In genomic region chr4:173168396-173169177, GRCh38 we compare ENCODE assay signal across 8 cellular contexts. TPM values are rescaled to one million over a fixed set of nuclear protein-coding genes. Genes with fewer than 3 reads are reported as not detected.
A peak's percentile ranks its signal among the peaks of the same experiment; 100 is the strongest.
DNase-seq lines count a peak whose midpoint lies in the region; ATAC-seq and TF ChIP-seq lines count a peak whose summit lies in the region.

Gene GALNT7 (plus strand): TSS chr4:173168811. CDS start chr4:173168836, 25 bp downstream.

- H3K4me2 ChIP-seq in parathyroid adenoma (ENCODE audit: low read length) = peak within 1 kb of the TSS; percentile 92

- H3K4me1 ChIP-seq in HEK293 (ENCODE audit: control insufficient read depth, insufficient read depth, low read length) (peaks cover 10% of the 10 kb centered on the region), parathyroid adenoma (no peaks in the 10 kb centered on the region), upper lobe of left lung (peaks cover 9 to 31% (median 29%) of the 10 kb centered on the region in 4 donors)

- peak within 1 kb of the TSS; percentile 88 for H3K27ac ChIP-seq in HEK293 (ENCODE audit: extremely low read depth, low read depth, low read length)
- peak within 1 kb of the TSS; percentile 76 for H3K27ac ChIP-seq in parathyroid adenoma
- peak within 1 kb of the TSS; percentile 91 to 99 (median 92) for H3K27ac ChIP-seq in upper lobe of left lung

- no peak for TF ChIP-seq POLR2A in upper lobe of left lung (IDR thresholded peaks at IDR 0.05)

- intact Hi-C loops in Right ventricle myocardium inferior (cut with DNase I) = loop anchor here (5.0 kb wide), 1 partner anchor 89 kb away; no protein-coding TSS in a partner anchor

- peak; percentile 83 for DNase-seq in GM06990 (ENCODE audit: extremely low read depth, insufficient read length)
- DNase-seq in MV-4-11 (lab: John Stamatoyannopoulos, UW) = peak; percentile 31
- DNase-seq in SKM-1 treated with dmso at 0.1 percent for 144 hours (lab: John Stamatoyannopoulos, UW; ENCODE audit: unreplicated experiment) = peak; percentile 65
- DNase-seq in activated naive CD4-positive, alpha-beta T cell treated with anti-CD3 and anti-CD28 coated beads, Interleukin-2, amount 50 U/mL, for 72 hours (ENCODE audit: low spot score in 2 of 2) = peak; percentile 37 to 67
- peak; percentile 84 for DNase-seq in Right ventricle myocardium inferior (ENCODE audit: missing footprints)
- DNase-seq in upper lobe of left lung = peak; percentile 84 to 92

- no peaks in the 10 kb centered on the region for H3K27me3 ChIP-seq in GM06990 (replicated peaks; ENCODE audit: control insufficient read depth, insufficient read depth, low read length)
- no peaks in the 10 kb centered on the region for H3K27me3 ChIP-seq in parathyroid adenoma (ENCODE audit: control insufficient read depth, insufficient read depth, low read length)
- no peaks in the 10 kb centered on the region for H3K27me3 ChIP-seq in upper lobe of left lung

- H3K79me2 ChIP-seq in parathyroid adenoma = peaks cover 10% of the 10 kb centered on the region

- POLR2A ChIA-PET in HEK293 (lab: Yijun Ruan, JAX) = interaction anchor here (0.5 to 1.7 kb wide), 7 partner anchors 10 to 166 kb away, joined by 3 to 9 read pairs (median 4); partner anchors contain the start of gene HMGB2

- WGBS in upper lobe of left lung, 2 donors = 1 to 2% methylated on average over 27 to 32 of the region's 64 CpGs

- peaks cover 0 to 6% of the 10 kb centered on the region in 2 donors for H3K36me3 Mint-ChIP-seq in activated naive CD4-positive, alpha-beta T cell treated with anti-CD3 and anti-CD28 coated beads, Interleukin-2, amount 50 U/mL, for 72 hours

- H3K4me3 ChIP-seq in GM06990 (replicated peaks; ENCODE audit: low read depth, low read length) (peak within 1 kb of the TSS; percentile 85), HEK293 (ENCODE audit: low read depth, low read length) (peak within 1 kb of the TSS; percentile 88), parathyroid adenoma (ENCODE audit: low read depth, low read length) (peak within 1 kb of the TSS; percentile 76), upper lobe of left lung (peak within 1 kb of the TSS; percentile 72 to 95 (median 90))

- H3K27ac Mint-ChIP-seq in activated naive CD4-positive, alpha-beta T cell treated with anti-CD3 and anti-CD28 coated beads, Interleukin-2, amount 50 U/mL, for 72 hours = peak within 1 kb of the TSS; percentile 76 to 87

- TF ChIP-seq EP300 in upper lobe of left lung (IDR thresholded peaks at IDR 0.05) = no peak

- CTCF ChIA-PET in HEK293 (lab: Yijun Ruan, JAX) = interaction anchor here (0.5 to 1.1 kb wide), 4 partner anchors 85 to 155 kb away, joined by 3 to 4 read pairs (median 4); no protein-coding TSS in a partner anchor

- H3K36me3 ChIP-seq in GM06990 (ENCODE audit: control insufficient read depth, insufficient read depth, low read length) = no peaks in the 10 kb centered on the region
- no peaks in the 10 kb centered on the region for H3K36me3 ChIP-seq in HEK293 (ENCODE audit: control insufficient read depth in 2 of 2, insufficient read depth in 1 of 2, low read length in 2 of 2)
- no peaks in the 10 kb centered on the region for H3K36me3 ChIP-seq in parathyroid adenoma (ENCODE audit: control insufficient read depth, insufficient read depth, low read length)
- H3K36me3 ChIP-seq in upper lobe of left lung = no peaks in the 10 kb centered on the region

- H3K9me3 Mint-ChIP-seq in activated naive CD4-positive, alpha-beta T cell treated with anti-CD3 and anti-CD28 coated beads, Interleukin-2, amount 50 U/mL, for 72 hours = no peaks in the 10 kb centered on the region

- H3K9me3 ChIP-seq in HEK293 (ENCODE audit: control insufficient read depth, insufficient read depth, low read depth, low read length) (no peaks in the 10 kb centered on the region), parathyroid adenoma (ENCODE audit: control insufficient read depth, low read length) (no peaks in the 10 kb centered on the region), upper lobe of left lung (no peaks in the 10 kb centered on the region)

- ATAC-seq in activated naive CD4-positive, alpha-beta T cell treated with anti-CD3 and anti-CD28 coated beads, Interleukin-2, amount 50 U/mL, for 72 hours = peak; percentile 59 to 65
- ATAC-seq in Right ventricle myocardium inferior (peak; percentile 72), upper lobe of left lung (ENCODE audit: low FRiP score in 2 of 2) (peak; percentile 79 to 86)

- peak within 1 kb of the TSS; percentile 87 for H2AFZ ChIP-seq in parathyroid adenoma

- TF ChIP-seq CTCF in GM06990 (IDR thresholded peaks at IDR 0.05; ENCODE audit: insufficient read depth, low read length, poor library complexity, severe bottlenecking) (no peak), HEK293 (tag by site-specific recombination; IDR thresholded peaks at IDR 0.05) (no peak), parathyroid adenoma (IDR thresholded peaks at IDR 0.05) (no peak), upper lobe of left lung (IDR thresholded peaks at IDR 0.05) (peak in 1 of 6 experiments; percentile 5)

- H3K9ac ChIP-seq in parathyroid adenoma = no peak within 1 kb of the TSS

TF ChIP-seq in HEK293, 187 proteins besides CTCF, POLR2A, EP300 and RAD21 (continues in another document):
- TF ChIP-seq MYNN (tag by site-specific recombination; IDR thresholded peaks at IDR 0.05; ENCODE audit: borderline replicate concordance) (no peak), SP2 (tag by site-specific recombination; IDR thresholded peaks at IDR 0.05) (peak; percentile 76), ZNF629 (tag by site-specific recombination; IDR thresholded peaks at IDR 0.05) (no peak), ZNF341 (tag by site-specific recombination; IDR thresholded peaks at IDR 0.05; ENCODE audit: low read depth) (peak; percentile 100), ZNF292 (tag by site-specific recombination; IDR thresholded peaks at IDR 0.05; ENCODE audit: borderline replicate concordance, low read depth) (no peak), HOXA7 (CRISPR knock-in tag; IDR thresholded peaks at IDR 0.05; ENCODE audit: borderline replicate concordance) (no peak), ZNF701 (tag by site-specific recombination; IDR thresholded peaks at IDR 0.05) (no peak), ZBTB21 (tag by site-specific recombination; IDR thresholded peaks at IDR 0.05) (no peak), FEZF1 (tag by site-specific recombination; IDR thresholded peaks at IDR 0.05) (no peak), ZNF214 (tag by site-specific recombination; IDR thresholded peaks at IDR 0.05; ENCODE audit: borderline replicate concordance) (no peak), ZNF175 (tag by site-specific recombination; IDR thresholded peaks at IDR 0.05) (no peak), ZNF555 (tag by site-specific recombination; conservative IDR thresholded peaks at IDR 0.05) (no peak), GLI4 (tag by site-specific recombination; IDR thresholded peaks at IDR 0.05) (no peak), ZNF37A (tag by site-specific recombination; IDR thresholded peaks at IDR 0.05) (no peak), ZBTB8A (tag by site-specific recombination; IDR thresholded peaks at IDR 0.05) (peak; percentile 93), ZEB2 (tag by site-specific recombination; IDR thresholded peaks at IDR 0.05) (peak; percentile 53; the same call in 1 of the 2 replicates), ZNF624 (tag by site-specific recombination; IDR thresholded peaks at IDR 0.05) (peak; percentile 49; the same call in 1 of the 2 replicates), GLIS1 (tag by site-specific recombination; IDR thresholded peaks at IDR 0.05) (peak; percentile 80), ZSCAN30 (tag by site-specific recombination; IDR thresholded peaks at IDR 0.05) (no peak), ZSCAN4 (tag by site-specific recombination; IDR thresholded peaks at IDR 0.05) (no peak; the same call in none of the 2 replicates), ZNF335 (tag by site-specific recombination; conservative IDR thresholded peaks at IDR 0.05) (peak; percentile 93), ZFP37 (tag by site-specific recombination; IDR thresholded peaks at IDR 0.05) (peak; percentile 54; the same call in 1 of the 2 replicates)
- TF ChIP-seq, protein P1, sequence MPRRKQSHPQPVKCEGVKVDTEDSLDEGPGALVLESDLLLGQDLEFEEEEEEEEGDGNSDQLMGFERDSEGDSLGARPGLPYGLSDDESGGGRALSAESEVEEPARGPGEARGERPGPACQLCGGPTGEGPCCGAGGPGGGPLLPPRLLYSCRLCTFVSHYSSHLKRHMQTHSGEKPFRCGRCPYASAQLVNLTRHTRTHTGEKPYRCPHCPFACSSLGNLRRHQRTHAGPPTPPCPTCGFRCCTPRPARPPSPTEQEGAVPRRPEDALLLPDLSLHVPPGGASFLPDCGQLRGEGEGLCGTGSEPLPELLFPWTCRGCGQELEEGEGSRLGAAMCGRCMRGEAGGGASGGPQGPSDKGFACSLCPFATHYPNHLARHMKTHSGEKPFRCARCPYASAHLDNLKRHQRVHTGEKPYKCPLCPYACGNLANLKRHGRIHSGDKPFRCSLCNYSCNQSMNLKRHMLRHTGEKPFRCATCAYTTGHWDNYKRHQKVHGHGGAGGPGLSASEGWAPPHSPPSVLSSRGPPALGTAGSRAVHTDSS (tag by site-specific recombination; IDR thresholded peaks at IDR 0.05) = peak; percentile 83
- TF ChIP-seq, protein P2, sequence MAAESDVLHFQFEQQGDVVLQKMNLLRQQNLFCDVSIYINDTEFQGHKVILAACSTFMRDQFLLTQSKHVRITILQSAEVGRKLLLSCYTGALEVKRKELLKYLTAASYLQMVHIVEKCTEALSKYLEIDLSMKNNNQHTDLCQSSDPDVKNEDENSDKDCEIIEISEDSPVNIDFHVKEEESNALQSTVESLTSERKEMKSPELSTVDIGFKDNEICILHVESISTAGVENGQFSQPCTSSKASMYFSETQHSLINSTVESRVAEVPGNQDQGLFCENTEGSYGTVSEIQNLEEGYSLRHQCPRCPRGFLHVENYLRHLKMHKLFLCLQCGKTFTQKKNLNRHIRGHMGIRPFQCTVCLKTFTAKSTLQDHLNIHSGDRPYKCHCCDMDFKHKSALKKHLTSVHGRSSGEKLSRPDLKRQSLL (tag by site-specific recombination; IDR thresholded peaks at IDR 0.05) = no peak

RNA-seq across cellular contexts. Expression of gene GALNT7, which starts in this region (rescaled TPM):
- 10 to 100 TPM in 1 of 2 donors, 1 to 10 TPM in 1; 8.8 to 10.2 TPM for total RNA-seq in activated naive CD4-positive, alpha-beta T cell treated with anti-CD3 and anti-CD28 coated beads, Interleukin-2, amount 50 U/mL, for 72 hours
- total RNA-seq in Right ventricle myocardium inferior (5.1 TPM), upper lobe of left lung (10 to 100 TPM in 5 of 6 donors, 1 to 10 TPM in 1; 5.0 to 68.1 (median 20.1) TPM)

Comparison
In these comparisons a context has a peak if more than half of its experiments do, and no peak if none do; other contexts are left out.
1. Peak in every context shown above with its lines: DNase-seq, ATAC-seq, H3K4me3 ChIP-seq and H3K27ac ChIP-seq.
2. DNase-seq: peak in every context shown above with its lines; median percentile 88 in upper lobe of left lung; 84 in Right ventricle myocardium inferior; 83 in GM06990; 65 in SKM-1 treated with dmso at 0.1 percent for 144 hours; 52 in activated naive CD4-positive, alpha-beta T cell treated with anti-CD3 and anti-CD28 coated beads, Interleukin-2, amount 50 U/mL, for 72 hours; 31 in MV-4-11.